20 cellular contexts compared by ENCODE assay signal in the genomic region with DNA sequence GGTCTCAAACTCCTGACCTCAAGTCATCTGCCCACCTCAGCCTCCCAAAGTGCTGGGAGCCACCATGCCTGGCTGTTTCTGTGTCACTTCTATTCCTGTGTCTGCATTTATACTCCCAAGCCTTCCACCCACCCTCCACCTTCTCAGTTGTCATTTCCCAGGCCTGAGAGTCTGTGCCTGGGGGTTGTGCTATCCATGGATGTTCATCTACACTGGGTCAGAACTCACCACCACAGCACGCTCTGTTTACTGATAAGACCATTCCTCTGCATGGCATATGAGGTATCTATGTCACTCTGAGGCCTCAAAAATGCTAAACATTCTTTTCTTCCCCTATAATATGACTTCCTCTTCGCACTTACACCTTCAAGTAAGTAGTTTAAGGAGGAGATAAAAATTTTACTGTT.
"Had no signal": no experiment of that assay in that cellular context is flagged by ENCODE, and none has a peak within 500 bp of the region (broad histone marks: within the 10 kb centered on the region; RNA-seq: fewer than 3 reads in every experiment).

No MANE protein-coding gene starts in this region.

- DNase-seq: activated CD4-positive, alpha-beta T cell treated with anti-CD3 and anti-CD28 coated beads for 48 hours; activated CD4-positive, alpha-beta T cell treated with anti-CD3 and anti-CD28 coated beads, Interleukin-2, amount 50 U/mL, for 48 hours; activated CD8-positive, alpha-beta memory T cell treated with anti-CD3 and anti-CD28 coated beads, Interleukin-2, amount 10 ng/mL, durations not matched to agents 7 days and 5 days; activated effector memory CD4-positive, alpha-beta T cell treated with Interleukin-2 at 50 U/mL for 16 hours; activated naive CD4-positive, alpha-beta T cell; activated T-cell treated with anti-CD3 and anti-CD28 coated beads, Interleukin-2, amount 50 U/mL, for 24 hours; amniotic stem cell; body of pancreas; Karpas-422; MM.1S; NCI-H1105; NCI-H1436; NCI-H1694 treated with DMSO at 0.1 percent for 48 hours; NCI-H2029 treated with DMSO at 0.1 percent for 48 hours; NCI-H446; NCI-H524; SIG-M5; T-helper 17 cell; T-helper 9 cell had no signal

- H3K4me3 ChIP-seq: ascending aorta, body of pancreas had no signal

- H3K9me3 ChIP-seq: ascending aorta, body of pancreas had no signal

- H3K27ac ChIP-seq: ascending aorta, body of pancreas had no signal

- H3K27me3 ChIP-seq: ascending aorta, body of pancreas had no signal
